ENCODE assay signal across 8 cellular contexts in the genomic region with DNA sequence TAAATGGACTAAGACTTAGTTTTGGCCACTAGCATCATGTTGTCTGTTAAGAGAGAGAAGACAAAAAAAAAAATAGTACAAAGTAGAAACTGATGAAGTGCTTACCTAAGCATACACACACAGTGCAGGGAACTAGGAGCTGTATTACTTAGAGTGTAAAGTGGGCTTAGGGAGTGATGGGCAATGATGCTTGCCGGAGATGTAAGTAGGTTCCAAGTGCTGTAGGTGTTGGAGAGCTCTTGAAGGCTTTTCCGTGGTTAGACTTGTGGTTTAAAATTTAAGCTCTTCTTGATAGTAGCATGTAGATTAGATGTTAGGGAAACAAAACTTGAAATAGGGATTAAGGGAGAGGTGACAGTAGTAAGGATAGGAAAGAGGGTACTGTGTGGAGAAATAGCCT. TPM values are rescaled to one million over a fixed set of nuclear protein-coding genes. Genes with fewer than 3 reads are reported as not detected.
DNase-seq lines count a peak whose midpoint lies in the region; ATAC-seq and TF ChIP-seq lines count a peak whose summit lies in the region.

No MANE protein-coding gene starts in this region.

- H3K9me3 ChIP-seq in NT2/D1 (ENCODE audit: insufficient read depth, low read length) = peaks cover 10% of the 10 kb centered on the region

- intact Hi-C loops in activated CD4-positive, alpha-beta T cell treated with anti-CD3 and anti-CD28 coated beads, Interleukin-2, amount 10 ng/mL, durations not matched to agents 24 days and 14 days (cut with micrococcal nuclease) = loop anchor here (1.0 kb wide), 2 partner anchors 11 to 39 kb away; no protein-coding TSS in a partner anchor
- intact Hi-C loops in dendritic cell treated with granulocyte-macrophage colony-stimulating factor and Interleukin-4, amounts not matched to agents 40 ng/mL and 50 ng/mL, for 4 days (cut with micrococcal nuclease) = loop anchor here (5.0 kb wide), 1 partner anchor 156 kb away; the partner anchor contains the start of gene GEMIN2

- H3K4me1 ChIP-seq in NT2/D1 (ENCODE audit: insufficient read depth, insufficient read length) = no peaks in the 10 kb centered on the region

- H3K4me1 Mint-ChIP-seq in activated CD4-positive, alpha-beta T cell treated with anti-CD3 and anti-CD28 coated beads, Interleukin-2, amount 10 ng/mL, durations not matched to agents 24 days and 14 days = peaks cover 47% of the 10 kb centered on the region
- peaks cover 59% of the 10 kb centered on the region for H3K4me1 Mint-ChIP-seq in dendritic cell treated with granulocyte-macrophage colony-stimulating factor and Interleukin-4, amounts not matched to agents 40 ng/mL and 50 ng/mL, for 4 days (ENCODE audit: low read depth)
- H3K4me1 Mint-ChIP-seq in nephron progenitor cell = peaks cover 38% of the 10 kb centered on the region

- H3K27me3 Mint-ChIP-seq in activated CD4-positive, alpha-beta T cell treated with anti-CD3 and anti-CD28 coated beads, Interleukin-2, amount 10 ng/mL, durations not matched to agents 24 days and 14 days = no peaks in the 10 kb centered on the region
- no peaks in the 10 kb centered on the region for H3K27me3 Mint-ChIP-seq in dendritic cell treated with granulocyte-macrophage colony-stimulating factor and Interleukin-4, amounts not matched to agents 40 ng/mL and 50 ng/mL, for 4 days
- no peaks in the 10 kb centered on the region for H3K27me3 Mint-ChIP-seq in nephron progenitor cell (ENCODE audit: low read depth, poor library complexity)

- peak overlapping the region; percentile 81 for H3K27ac Mint-ChIP-seq in activated CD4-positive, alpha-beta T cell treated with anti-CD3 and anti-CD28 coated beads, Interleukin-2, amount 10 ng/mL, durations not matched to agents 24 days and 14 days
- H3K27ac Mint-ChIP-seq in dendritic cell treated with granulocyte-macrophage colony-stimulating factor and Interleukin-4, amounts not matched to agents 40 ng/mL and 50 ng/mL, for 4 days = peak overlapping the region; percentile 99
- peak overlapping the region; percentile 1 for H3K27ac Mint-ChIP-seq in nephron progenitor cell

- peak overlapping the region; percentile 64 for H3K4me3 ChIP-seq in NT2/D1 (ENCODE audit: insufficient read length, low read depth)

- peaks cover 17% of the 10 kb centered on the region for H3K36me3 Mint-ChIP-seq in activated CD4-positive, alpha-beta T cell treated with anti-CD3 and anti-CD28 coated beads, Interleukin-2, amount 10 ng/mL, durations not matched to agents 24 days and 14 days (ENCODE audit: low read depth)
- peaks cover 24% of the 10 kb centered on the region for H3K36me3 Mint-ChIP-seq in dendritic cell treated with granulocyte-macrophage colony-stimulating factor and Interleukin-4, amounts not matched to agents 40 ng/mL and 50 ng/mL, for 4 days (ENCODE audit: low read depth)
- H3K36me3 Mint-ChIP-seq in nephron progenitor cell (ENCODE audit: low read depth) = peaks cover 27% of the 10 kb centered on the region

- H3K9ac ChIP-seq in NT2/D1 (ENCODE audit: insufficient read length, low read depth) = no peak overlapping the region

- no peaks in the 10 kb centered on the region for H3K36me3 ChIP-seq in NT2/D1 (ENCODE audit: insufficient read depth, insufficient read length, low read length)

- DNase-seq in activated CD4-positive, alpha-beta T cell treated with anti-CD3 and anti-CD28 coated beads, Interleukin-2, amount 10 ng/mL, durations not matched to agents 24 days and 14 days = peak; percentile 67
- DNase-seq in activated CD4-positive, alpha-beta T cell treated with anti-CD3 and anti-CD28 coated beads, Interleukin-2, amount 50 U/mL, for 4 hours = no peak
- DNase-seq in NT2/D1 (ENCODE audit: low read depth, low spot score) (no peak), nephron progenitor cell (no peak), LoVo (ENCODE audit: low spot score) (no peak)

- peak overlapping the region; percentile 82 for H3K4me3 Mint-ChIP-seq in activated CD4-positive, alpha-beta T cell treated with anti-CD3 and anti-CD28 coated beads, Interleukin-2, amount 10 ng/mL, durations not matched to agents 24 days and 14 days
- peak overlapping the region; percentile 99 for H3K4me3 Mint-ChIP-seq in dendritic cell treated with granulocyte-macrophage colony-stimulating factor and Interleukin-4, amounts not matched to agents 40 ng/mL and 50 ng/mL, for 4 days
- peak overlapping the region; percentile 87 for H3K4me3 Mint-ChIP-seq in nephron progenitor cell

- TF ChIP-seq CTCF in nephron progenitor cell (IDR thresholded peaks at IDR 0.05) = no peak

- H3K9me3 Mint-ChIP-seq in activated CD4-positive, alpha-beta T cell treated with anti-CD3 and anti-CD28 coated beads, Interleukin-2, amount 10 ng/mL, durations not matched to agents 24 days and 14 days = peaks cover 6% of the 10 kb centered on the region
- H3K9me3 Mint-ChIP-seq in dendritic cell treated with granulocyte-macrophage colony-stimulating factor and Interleukin-4, amounts not matched to agents 40 ng/mL and 50 ng/mL, for 4 days = no peaks in the 10 kb centered on the region
- H3K9me3 Mint-ChIP-seq in nephron progenitor cell = peaks cover 32% of the 10 kb centered on the region

- no peaks in the 10 kb centered on the region for H3K27me3 ChIP-seq in NT2/D1 (ENCODE audit: insufficient read depth, insufficient read length)

- ATAC-seq in GM18519 (IDR thresholded peaks at IDR 0.05; ENCODE audit: low FRiP score, unreplicated experiment) (no peak), GM19452 (IDR thresholded peaks at IDR 0.05; ENCODE audit: unreplicated experiment) (no peak)

RNA-seq across cellular contexts. Expression of gene MIA2, which starts 34.7 kb away (rescaled TPM):
- 18.7 and 21.8 TPM in 2 replicates for total RNA-seq in activated CD4-positive, alpha-beta T cell treated with anti-CD3 and anti-CD28 coated beads, Interleukin-2, amount 10 ng/mL, durations not matched to agents 24 days and 14 days

Comparison
In these comparisons a context has a peak if more than half of its experiments do, and no peak if none do; other contexts are left out.
1. H3K27ac Mint-ChIP-seq: peak in every context shown above with its lines; median percentile 99 in dendritic cell treated with granulocyte-macrophage colony-stimulating factor and Interleukin-4, amounts not matched to agents 40 ng/mL and 50 ng/mL, for 4 days; 81 in activated CD4-positive, alpha-beta T cell treated with anti-CD3 and anti-CD28 coated beads, Interleukin-2, amount 10 ng/mL, durations not matched to agents 24 days and 14 days; 1 in nephron progenitor cell.